ENCODE assay signal across 26 cellular contexts in the genomic region with DNA sequence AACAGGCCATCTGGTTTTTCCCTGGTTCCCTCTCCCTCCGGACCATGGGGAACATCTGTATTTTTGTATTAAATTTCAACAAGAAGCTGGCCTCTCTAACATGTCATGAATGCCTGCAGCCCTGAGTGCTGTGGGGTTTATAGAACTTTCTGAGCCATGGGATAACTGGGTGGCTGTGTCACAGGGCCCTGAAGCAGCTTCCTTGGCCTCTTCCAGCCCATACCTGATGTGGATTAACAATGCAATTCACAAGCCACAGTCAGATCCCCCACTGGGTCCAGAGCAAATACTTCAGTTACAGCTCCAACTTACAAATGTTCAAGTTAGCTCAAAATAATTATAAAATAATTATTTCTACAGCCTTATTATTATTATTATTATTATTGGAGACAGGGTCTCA.
"Had no signal": no experiment of that assay in that cellular context is flagged by ENCODE, and none has a peak within 500 bp of the region (broad histone marks: within the 10 kb centered on the region; RNA-seq: fewer than 3 reads in every experiment).

No MANE protein-coding gene starts in this region.

- H3K27me3 Mint-ChIP-seq: activated CD4-positive, alpha-beta memory T cell treated with anti-CD3 and anti-CD28 coated beads, Interleukin-2, amount 10 ng/mL, durations not matched to agents 7 days and 5 days; activated CD4-positive, alpha-beta T cell treated with anti-CD3 and anti-CD28 coated beads, Interleukin-2, amount 10 ng/mL, durations not matched to agents 7 days and 5 days; activated naive CD4-positive, alpha-beta T cell treated with anti-CD3 and anti-CD28 coated beads, Interleukin-2, amount 10 ng/mL, durations not matched to agents 7 days and 5 days; activated naive CD8-positive, alpha-beta T cell treated with anti-CD3 and anti-CD28 coated beads, Interleukin-2, amount 10 ng/mL, durations not matched to agents 7 days and 5 days; activated T-cell treated with anti-CD3 and anti-CD28 coated beads, Interleukin-2, amount 50 U/mL, for 24 hours; brain had no signal

- H3K36me3 Mint-ChIP-seq: activated naive CD4-positive, alpha-beta T cell treated with anti-CD3 and anti-CD28 coated beads, Interleukin-2, amount 10 ng/mL, durations not matched to agents 7 days and 5 days; activated naive CD4-positive, alpha-beta T cell treated with anti-CD3 and anti-CD28 coated beads, Interleukin-2, amount 50 U/mL, for 72 hours; activated naive CD8-positive, alpha-beta T cell treated with anti-CD3 and anti-CD28 coated beads, Interleukin-2, amount 10 ng/mL, durations not matched to agents 7 days and 5 days; brain had no signal

- H3K4me3 Mint-ChIP-seq: activated CD4-positive, alpha-beta memory T cell treated with anti-CD3 and anti-CD28 coated beads, Interleukin-2, amount 10 ng/mL, durations not matched to agents 7 days and 5 days; activated CD4-positive, alpha-beta T cell treated with anti-CD3 and anti-CD28 coated beads, Interleukin-2, amount 10 ng/mL, durations not matched to agents 7 days and 5 days; activated naive CD4-positive, alpha-beta T cell treated with anti-CD3 and anti-CD28 coated beads, Interleukin-2, amount 10 ng/mL, durations not matched to agents 7 days and 5 days; activated naive CD8-positive, alpha-beta T cell treated with anti-CD3 and anti-CD28 coated beads, Interleukin-2, amount 10 ng/mL, durations not matched to agents 7 days and 5 days; activated T-cell treated with anti-CD3 and anti-CD28 coated beads, Interleukin-2, amount 50 U/mL, for 24 hours; activated T-cell treated with anti-CD3 and anti-CD28 coated beads, Interleukin-2, amount 50 U/mL, for 72 hours; brain had no signal

- H3K4me1 Mint-ChIP-seq: activated CD4-positive, alpha-beta memory T cell treated with anti-CD3 and anti-CD28 coated beads, Interleukin-2, amount 10 ng/mL, durations not matched to agents 7 days and 5 days; activated CD4-positive, alpha-beta T cell treated with anti-CD3 and anti-CD28 coated beads, Interleukin-2, amount 10 ng/mL, durations not matched to agents 7 days and 5 days; activated naive CD4-positive, alpha-beta T cell treated with anti-CD3 and anti-CD28 coated beads, Interleukin-2, amount 10 ng/mL, durations not matched to agents 7 days and 5 days; activated naive CD8-positive, alpha-beta T cell treated with anti-CD3 and anti-CD28 coated beads, Interleukin-2, amount 10 ng/mL, durations not matched to agents 7 days and 5 days had no signal

- H3K27me3 ChIP-seq: ascending aorta, breast epithelium, cardiac muscle cell, colonic mucosa, foreskin keratinocyte, gastrocnemius medialis had no signal

- H3K4me3 ChIP-seq: ascending aorta, breast epithelium, cardiac muscle cell, colonic mucosa, gastrocnemius medialis had no signal

- H3K27ac Mint-ChIP-seq: activated CD4-positive, alpha-beta memory T cell treated with anti-CD3 and anti-CD28 coated beads, Interleukin-2, amount 10 ng/mL, durations not matched to agents 7 days and 5 days; activated CD4-positive, alpha-beta T cell treated with anti-CD3 and anti-CD28 coated beads, Interleukin-2, amount 10 ng/mL, durations not matched to agents 7 days and 5 days; activated naive CD4-positive, alpha-beta T cell treated with anti-CD3 and anti-CD28 coated beads, Interleukin-2, amount 10 ng/mL, durations not matched to agents 7 days and 5 days; activated naive CD4-positive, alpha-beta T cell treated with anti-CD3 and anti-CD28 coated beads, Interleukin-2, amount 50 U/mL, for 72 hours; activated naive CD8-positive, alpha-beta T cell treated with anti-CD3 and anti-CD28 coated beads, Interleukin-2, amount 10 ng/mL, durations not matched to agents 7 days and 5 days; activated T-cell treated with anti-CD3 and anti-CD28 coated beads, Interleukin-2, amount 50 U/mL, for 24 hours; activated T-cell treated with anti-CD3 and anti-CD28 coated beads, Interleukin-2, amount 50 U/mL, for 72 hours; brain had no signal

- H3K9me3 ChIP-seq: ascending aorta, colonic mucosa, gastrocnemius medialis had no signal

- H3K36me3 ChIP-seq: ascending aorta, breast epithelium, cardiac muscle cell, colonic mucosa, gastrocnemius medialis had no signal

- H3K27ac ChIP-seq: ascending aorta, breast epithelium, cardiac muscle cell, colonic mucosa, foreskin keratinocyte, gastrocnemius medialis had no signal

- H3K9me3 Mint-ChIP-seq: activated CD4-positive, alpha-beta memory T cell treated with anti-CD3 and anti-CD28 coated beads, Interleukin-2, amount 10 ng/mL, durations not matched to agents 7 days and 5 days; activated CD4-positive, alpha-beta T cell treated with anti-CD3 and anti-CD28 coated beads, Interleukin-2, amount 10 ng/mL, durations not matched to agents 7 days and 5 days had no signal

- DNase-seq: activated CD4-positive, alpha-beta memory T cell treated with anti-CD3 and anti-CD28 coated beads, Interleukin-2, amount 10 ng/mL, durations not matched to agents 7 days and 5 days; activated CD4-positive, alpha-beta T cell treated with anti-CD3 and anti-CD28 coated beads for 1 hour; activated CD4-positive, alpha-beta T cell treated with anti-CD3 and anti-CD28 coated beads for 4 hours; activated CD4-positive, alpha-beta T cell treated with anti-CD3 and anti-CD28 coated beads, Interleukin-2, amount 10 ng/mL, durations not matched to agents 7 days and 5 days; activated CD4-positive, alpha-beta T cell treated with anti-CD3 and anti-CD28 coated beads, Interleukin-2, amount 50 U/mL, for 4 hours; activated CD8-positive, alpha-beta memory T cell treated with anti-CD3 and anti-CD28 coated beads, Interleukin-2, amount 50 U/mL, for 48 hours; activated gamma-delta T cell; activated naive CD4-positive, alpha-beta T cell; activated naive CD4-positive, alpha-beta T cell treated with anti-CD3 and anti-CD28 coated beads, Interleukin-2, amount 10 ng/mL, durations not matched to agents 7 days and 5 days; activated naive CD8-positive, alpha-beta T cell treated with anti-CD3 and anti-CD28 coated beads, Interleukin-2, amount 10 ng/mL, durations not matched to agents 7 days and 5 days; activated T-cell treated with anti-CD3 and anti-CD28 coated beads for 4 hours; activated T-cell treated with anti-CD3 and anti-CD28 coated beads, Interleukin-2, amount 50 U/mL, for 24 hours; activated T-cell treated with anti-CD3 and anti-CD28 coated beads, Interleukin-2, amount 50 U/mL, for 72 hours; central memory CD4-positive, alpha-beta T cell; cerebellar nuclear complex; colonic mucosa; effector CD8-positive, alpha-beta T cell; foreskin keratinocyte; gastrocnemius medialis; glutamatergic neuron; T-helper 2 cell had no signal

- H3K4me1 ChIP-seq: ascending aorta, breast epithelium, colonic mucosa, foreskin keratinocyte, gastrocnemius medialis had no signal
